ENCODE assay signal across 9 cellular contexts in genomic region chr11:69008774-69009440, GRCh38. TPM values are rescaled to one million over a fixed set of nuclear protein-coding genes. Genes with fewer than 3 reads are reported as not detected.
DNase-seq lines count a peak whose midpoint lies in the region; ATAC-seq and TF ChIP-seq lines count a peak whose summit lies in the region.
"Had no signal": no experiment of that assay in that cellular context is flagged by ENCODE, and none has a peak within 500 bp of the region (broad histone marks: within the 10 kb centered on the region; RNA-seq: fewer than 3 reads in every experiment).

No MANE protein-coding gene starts in this region.

- peaks cover 3% of the 10 kb centered on the region; the same call in 1 of the 2 replicates for H3K36me3 ChIP-seq in HUES6 (ENCODE audit: control insufficient read depth, insufficient read depth, low read length)
- no peaks in the 10 kb centered on the region for H3K36me3 ChIP-seq in breast epithelium
- H3K36me3 ChIP-seq in transverse colon, result no peaks in the 10 kb centered on the region

- intact Hi-C loops in breast epithelium (cut with DNase I; ENCODE audit: low total_unique reads) (no loop called here), transverse colon (cut with DNase I; ENCODE audit: low total_unique reads) (loop anchor here (5.0 kb wide), 1 partner anchor 82 kb away; no protein-coding TSS in a partner anchor)

- no peak for TF ChIP-seq POLR2A in breast epithelium (IDR thresholded peaks at IDR 0.05)
- TF ChIP-seq POLR2A in transverse colon (IDR thresholded peaks at IDR 0.05), result peak; percentile 25

- no peaks in the 10 kb centered on the region for H3K27me3 ChIP-seq in HUES6 (ENCODE audit: control insufficient read depth, insufficient read depth, low read length)
- peaks cover 0 to 12% of the 10 kb centered on the region in 2 donors for H3K27me3 ChIP-seq in breast epithelium
- peaks cover 38% of the 10 kb centered on the region for H3K27me3 ChIP-seq in transverse colon

- H3K27ac Mint-ChIP-seq in activated CD4-positive, alpha-beta memory T cell treated with anti-CD3 and anti-CD28 coated beads, Interleukin-2, amount 10 ng/mL, durations not matched to agents 7 days and 5 days, result no peak overlapping the region

- CTCF ChIA-PET in activated CD4-positive, alpha-beta memory T cell treated with anti-CD3 and anti-CD28 coated beads, Interleukin-2, amount 10 ng/mL, durations not matched to agents 7 days and 5 days (lab: Charles Lee), result no interaction called here

- DNase-seq in breast epithelium (ENCODE audit: low spot score in 2 of 2) (no peak), left lobe of liver (ENCODE audit: low spot score) (peak; percentile 74), transverse colon (peak; percentile 82), GM10266 (ENCODE audit: extremely low spot score) (no peak), NCI-H1417 treated with DMSO at 0.1 percent for 48 hours (lab: John Stamatoyannopoulos, UW) (no peak)
- DNase-seq in activated CD4-positive, alpha-beta memory T cell treated with anti-CD3 and anti-CD28 coated beads, Interleukin-2, amount 10 ng/mL, durations not matched to agents 7 days and 5 days, result no peak

- peaks cover 3% of the 10 kb centered on the region for H3K4me1 Mint-ChIP-seq in activated CD4-positive, alpha-beta memory T cell treated with anti-CD3 and anti-CD28 coated beads, Interleukin-2, amount 10 ng/mL, durations not matched to agents 7 days and 5 days

- H3K27ac ChIP-seq in HUES6 (ENCODE audit: low read depth, low read length) (no peak overlapping the region), breast epithelium (peak overlapping the region; percentile 10 to 95), transverse colon (peak overlapping the region; percentile 87 to 98 (median 94))
- H3K27ac ChIP-seq: VCaP had no signal

- peaks cover 20% of the 10 kb centered on the region for H3K27me3 Mint-ChIP-seq in activated CD4-positive, alpha-beta memory T cell treated with anti-CD3 and anti-CD28 coated beads, Interleukin-2, amount 10 ng/mL, durations not matched to agents 7 days and 5 days

- no peaks in the 10 kb centered on the region for H3K36me3 Mint-ChIP-seq in activated CD4-positive, alpha-beta memory T cell treated with anti-CD3 and anti-CD28 coated beads, Interleukin-2, amount 10 ng/mL, durations not matched to agents 7 days and 5 days (ENCODE audit: low read depth)

- in situ Hi-C loops in transverse colon (cut with MboI; ENCODE audit: low pct_ligation_motif_present in 1 of 4, low pct_unique_long_range_greater_than_20kb in 1 of 4, low sequenced_read_pairs in 3 of 4), result no loop called here

- peaks cover 54% of the 10 kb centered on the region for H3K4me1 ChIP-seq in HUES6 (ENCODE audit: control insufficient read depth, insufficient read depth, low read length)
- peaks cover 0 to 6% of the 10 kb centered on the region in 2 donors for H3K4me1 ChIP-seq in breast epithelium
- H3K4me1 ChIP-seq in transverse colon, result peaks cover 33 to 62% (median 36%) of the 10 kb centered on the region in 4 donors

- H3K4me3 ChIP-seq in HUES6 (ENCODE audit: low read depth, low read length) (no peak overlapping the region), breast epithelium (peak overlapping the region in 1 of 3 donors; percentile 70), transverse colon (peak overlapping the region in 1 of 4 donors; percentile 11)

- WGBS in transverse colon (ENCODE audit: low coverage in 1 of 2), 2 donors, result 25 to 58% methylated on average over 2 to 16 of the region's 16 CpGs

- POLR2A ChIA-PET in activated CD4-positive, alpha-beta memory T cell treated with anti-CD3 and anti-CD28 coated beads, Interleukin-2, amount 10 ng/mL, durations not matched to agents 7 days and 5 days (lab: Charles Lee), result no interaction called here

- H3K4me3 Mint-ChIP-seq in activated CD4-positive, alpha-beta memory T cell treated with anti-CD3 and anti-CD28 coated beads, Interleukin-2, amount 10 ng/mL, durations not matched to agents 7 days and 5 days, result no peak overlapping the region

- peak overlapping the region; percentile 9 for H3K9ac ChIP-seq in HUES6 (ENCODE audit: low read length)

- no peak for TF ChIP-seq EP300 in transverse colon (IDR thresholded peaks at IDR 0.05; ENCODE audit: low read depth)

- TF ChIP-seq CTCF in breast epithelium (IDR thresholded peaks at IDR 0.05) (no peak), transverse colon (IDR thresholded peaks at IDR 0.05) (no peak), GM10266 (IDR thresholded peaks at IDR 0.05; ENCODE audit: control insufficient read depth, insufficient read depth, low read depth, missing control alignments) (no peak)

- no peaks in the 10 kb centered on the region for H3K9me3 ChIP-seq in HUES6 (ENCODE audit: control insufficient read depth, insufficient read depth, low read depth, low read length)
- H3K9me3 ChIP-seq in breast epithelium, result no peaks in the 10 kb centered on the region
- no peaks in the 10 kb centered on the region for H3K9me3 ChIP-seq in transverse colon

- peak; percentile 57 for ATAC-seq in left lobe of liver
- ATAC-seq in GM19395 (IDR thresholded peaks at IDR 0.05; ENCODE audit: unreplicated experiment), result no peak

- H3K9me3 Mint-ChIP-seq in activated CD4-positive, alpha-beta memory T cell treated with anti-CD3 and anti-CD28 coated beads, Interleukin-2, amount 10 ng/mL, durations not matched to agents 7 days and 5 days, result no peaks in the 10 kb centered on the region

RNA-seq across cellular contexts. Expression of gene MRGPRF, which starts 4.1 kb away (rescaled TPM):
- total RNA-seq in breast epithelium, result 10 to 100 TPM in 2 of 3 donors, 1 to 10 TPM in 1; 5.9 to 21.3 (median 12.9) TPM
- 3.4 TPM for total RNA-seq in left lobe of liver
- 100 to 1,000 TPM in 1 of 4 donors, 10 to 100 TPM in 3; 17.9 to 119 (median 43.6) TPM for total RNA-seq in transverse colon
- total RNA-seq in activated CD4-positive, alpha-beta memory T cell treated with anti-CD3 and anti-CD28 coated beads, Interleukin-2, amount 10 ng/mL, durations not matched to agents 7 days and 5 days, result not detected

RNA-seq across cellular contexts. Expression of gene MRGPRD, which starts 28.1 kb away (rescaled TPM):
- total RNA-seq in breast epithelium (not detected), left lobe of liver (not detected), transverse colon (not detected)
- not detected for total RNA-seq in activated CD4-positive, alpha-beta memory T cell treated with anti-CD3 and anti-CD28 coated beads, Interleukin-2, amount 10 ng/mL, durations not matched to agents 7 days and 5 days

RNA-seq across cellular contexts. Expression of gene TPCN2, which starts 39.8 kb away (rescaled TPM):
- total RNA-seq in breast epithelium (10 to 100 TPM; 13.0 to 18.0 (median 13.8) TPM), left lobe of liver (35.0 TPM), transverse colon (10 to 100 TPM; 16.8 to 25.4 (median 20.7) TPM)
- 10 to 100 TPM; 25.8 to 26.0 TPM for total RNA-seq in activated CD4-positive, alpha-beta memory T cell treated with anti-CD3 and anti-CD28 coated beads, Interleukin-2, amount 10 ng/mL, durations not matched to agents 7 days and 5 days

Comparison
In these comparisons a context has a peak if more than half of its experiments do, and no peak if none do; other contexts are left out.
1. DNase-seq: peak in left lobe of liver (single experiment) and transverse colon (single experiment); none in breast epithelium (0 of 2), activated CD4-positive, alpha-beta memory T cell treated with anti-CD3 and anti-CD28 coated beads, Interleukin-2, amount 10 ng/mL, durations not matched to agents 7 days and 5 days (single experiment), GM10266 (single experiment) and NCI-H1417 treated with DMSO at 0.1 percent for 48 hours (single experiment).